Comparison of ENCODE assay signal across 32 cellular contexts in the genomic region with DNA sequence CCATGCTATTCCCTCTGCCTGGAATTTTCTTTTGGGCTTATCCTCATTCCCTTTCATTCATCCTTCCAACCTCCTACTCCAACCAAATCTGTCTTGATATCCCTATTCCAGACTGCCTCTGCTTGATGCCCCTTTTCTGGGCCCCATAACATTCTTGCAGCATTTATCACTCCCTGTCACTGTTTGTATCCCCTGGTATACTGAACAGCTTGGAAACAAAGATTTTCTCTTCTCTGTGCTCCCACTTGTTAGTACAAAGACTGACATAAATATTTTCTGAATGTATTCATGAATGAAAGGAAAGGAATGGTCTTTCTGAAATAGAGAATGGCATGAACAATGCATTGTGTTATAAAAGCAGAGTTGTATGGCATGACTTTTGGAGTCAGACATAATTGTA. TPM values are rescaled to one million over a fixed set of nuclear protein-coding genes. Genes with fewer than 3 reads are reported as not detected.
DNase-seq lines count a peak whose midpoint lies in the region; ATAC-seq and TF ChIP-seq lines count a peak whose summit lies in the region.
"Had no signal": no experiment of that assay in that cellular context is flagged by ENCODE, and none has a peak within 500 bp of the region (broad histone marks: within the 10 kb centered on the region; RNA-seq: fewer than 3 reads in every experiment).

No MANE protein-coding gene starts in this region.

- H3K9ac ChIP-seq in SK-N-SH (no peak overlapping the region), trophoblast cell (ENCODE audit: low read length) (no peak overlapping the region)
- H3K9ac ChIP-seq: neural progenitor cell had no signal

- no peak for TF ChIP-seq POLR2A in prostate gland (IDR thresholded peaks at IDR 0.05)

- H2BK12ac ChIP-seq in trophoblast cell (ENCODE audit: low read length) = no peak overlapping the region

- H3F3A ChIP-seq in SK-N-SH (replicated peaks; ENCODE audit: insufficient read depth) = no peaks in the 10 kb centered on the region

- intact Hi-C loops in prostate gland (cut with DNase I) = loop anchor here (10.0 kb wide), 1 partner anchor 119 kb away; no protein-coding TSS in a partner anchor

- H3K36me3 ChIP-seq in SK-N-SH (replicated peaks in 1 of 2; ENCODE audit: control insufficient read depth in 1 of 2, insufficient read depth in 2 of 2, low read length in 1 of 2) (peaks cover 7 to 13% of the 10 kb centered on the region in 2 experiments), trophoblast cell (ENCODE audit: control insufficient read depth in 1 of 2, insufficient read depth in 2 of 2, low read length in 2 of 2) (no peaks in the 10 kb centered on the region), prostate gland (no peaks in the 10 kb centered on the region)
- H3K36me3 ChIP-seq: neural progenitor cell had no signal

- no peak for TF ChIP-seq EP300 in SK-N-SH (IDR thresholded peaks at IDR 0.05; ENCODE audit: borderline replicate concordance in 1 of 2, low read depth in 1 of 2, low read length in 1 of 2)

- H3K23ac ChIP-seq in trophoblast cell (ENCODE audit: low read length) = no peak overlapping the region

- CTCF ChIA-PET in SK-N-SH (lab: Yijun Ruan, JAX) = interaction anchor here (0.9 kb wide), 1 partner anchor 11 kb away, joined by 3 read pairs; no protein-coding TSS in a partner anchor

- DNase-seq in SK-N-SH (no peak), amniotic epithelial cell (ENCODE audit: low read depth) (peak; percentile 25), fibroblast of peridontal ligament (ENCODE audit: extremely low read depth) (peak; percentile 47), trophoblast cell (no peak), HT-29 (ENCODE audit: low spot score) (no peak), occipital lobe (lab: John Stamatoyannopoulos, UW) (no peak), prostate gland (ENCODE audit: low spot score) (no peak)
- DNase-seq: activated CD4-positive, alpha-beta T cell treated with anti-CD3 and anti-CD28 coated beads for 36 hours; cerebellar nuclear complex; dorsolateral prefrontal cortex; esophagus squamous epithelium; H9; immature natural killer cell; Kasumi-1; left ventricle myocardium inferior; NCI-H1436; NCI-H2081; NCI-H2227 treated with DMSO at 0.1 percent for 48 hours; NCI-H526; NK-92 treated with Interleukin-12 subunit alpha and Interleukin-12 subunit beta, amount 100 ng/mL, for 24 hours; SHP77; stimulated activated CD8-positive, alpha-beta memory T cell treated with anti-CD3 and anti-CD28 coated beads, Interleukin-4, amount 100 ng/mL, for 48 hours; stimulated activated naive CD8-positive, alpha-beta T cell treated with anti-CD3 and anti-CD28 coated beads, Interleukin-15, amount 100 ng/mL, for 72 hours; T-helper 9 cell had no signal

- no peaks in the 10 kb centered on the region for H4K20me1 ChIP-seq in SK-N-SH (ENCODE audit: insufficient read depth)

- H3K27me3 ChIP-seq in SK-N-SH (ENCODE audit: insufficient read depth) = no peaks in the 10 kb centered on the region
- no peaks in the 10 kb centered on the region for H3K27me3 ChIP-seq in trophoblast cell (ENCODE audit: insufficient read depth, low read length)
- H3K27me3 ChIP-seq in prostate gland (replicated peaks; ENCODE audit: insufficient read depth) = no peaks in the 10 kb centered on the region
- H3K27me3 ChIP-seq: ascending aorta, dorsolateral prefrontal cortex, esophagus squamous epithelium, neural progenitor cell, right atrium auricular region had no signal

- no peak overlapping the region for H3K14ac ChIP-seq in trophoblast cell (ENCODE audit: low read length)

- no peak overlapping the region for H4K91ac ChIP-seq in trophoblast cell (ENCODE audit: low read depth, low read length)

- no peaks in the 10 kb centered on the region for H3K79me2 ChIP-seq in SK-N-SH (ENCODE audit: insufficient read depth)
- no peaks in the 10 kb centered on the region for H3K79me2 ChIP-seq in trophoblast cell (ENCODE audit: control insufficient read depth, insufficient read depth, low read length, poor library complexity)

- H2AFZ ChIP-seq in SK-N-SH (ENCODE audit: low read depth) = no peak overlapping the region
- no peak overlapping the region for H2AFZ ChIP-seq in trophoblast cell (ENCODE audit: insufficient read depth, low read length, poor library complexity)
- H2AFZ ChIP-seq: neural progenitor cell had no signal

- no peak overlapping the region for H2BK5ac ChIP-seq in trophoblast cell (ENCODE audit: low read depth, low read length, poor library complexity)

- TF ChIP-seq RAD21 in SK-N-SH (IDR thresholded peaks at IDR 0.05; ENCODE audit: low read length) = no peak

- no peak overlapping the region for H3K4ac ChIP-seq in trophoblast cell (ENCODE audit: low read depth, low read length)

- H4K8ac ChIP-seq in trophoblast cell (ENCODE audit: low read depth, low read length) = no peak overlapping the region

- POLR2A ChIA-PET in SK-N-SH (lab: Yijun Ruan, JAX) = no interaction called here

- H3K9me2 ChIP-seq in SK-N-SH = no peaks in the 10 kb centered on the region

- no peak overlapping the region for H3K18ac ChIP-seq in trophoblast cell (ENCODE audit: low read length)

- no peaks in the 10 kb centered on the region for H3K79me1 ChIP-seq in trophoblast cell (ENCODE audit: low read length)

- H3K4me3 ChIP-seq in SK-N-SH (ENCODE audit: low read depth in 2 of 2, low read length in 1 of 2) (no peak overlapping the region), trophoblast cell (ENCODE audit: low read depth, low read length) (no peak overlapping the region), prostate gland (no peak overlapping the region)
- H3K4me3 ChIP-seq: ascending aorta, dorsolateral prefrontal cortex, esophagus squamous epithelium, left ventricle myocardium inferior, neural progenitor cell, right atrium auricular region, thoracic aorta had no signal

- H3K4me1 ChIP-seq in SK-N-SH (ENCODE audit: control insufficient read depth in 1 of 2, insufficient read depth in 2 of 2, low read depth in 1 of 2, low read length in 1 of 2) = peaks cover 0 to 5% of the 10 kb centered on the region in 2 experiments; a peak in 1 of 4 replicates
- H3K4me1 ChIP-seq in trophoblast cell (ENCODE audit: control insufficient read depth in 1 of 2, insufficient read depth in 2 of 2, low read length in 2 of 2) = no peaks in the 10 kb centered on the region
- H3K4me1 ChIP-seq in prostate gland (replicated peaks) = no peaks in the 10 kb centered on the region
- H3K4me1 ChIP-seq: ascending aorta had no signal

- no peak overlapping the region for H2BK120ac ChIP-seq in trophoblast cell (ENCODE audit: insufficient read depth, low read length, poor library complexity)

- no peak for TF ChIP-seq CTCF in SK-N-SH (IDR thresholded peaks at IDR 0.05)
- no peak for TF ChIP-seq CTCF in prostate gland (IDR thresholded peaks at IDR 0.05)

- H3K9me3 ChIP-seq in SK-N-SH (no peaks in the 10 kb centered on the region), trophoblast cell (ENCODE audit: insufficient read depth, low read depth, low read length) (no peaks in the 10 kb centered on the region), prostate gland (no peaks in the 10 kb centered on the region)
- H3K9me3 ChIP-seq: ascending aorta, esophagus squamous epithelium, left ventricle myocardium inferior, right atrium auricular region, thoracic aorta had no signal

- H3K27ac ChIP-seq in SK-N-SH (ENCODE audit: low read depth in 2 of 2, low read length in 1 of 2) (peak overlapping the region in 1 of 2 experiments; percentile 15; a peak in 1 of 4 replicates), trophoblast cell (ENCODE audit: low read depth, low read length) (no peak overlapping the region), prostate gland (no peak overlapping the region)
- H3K27ac ChIP-seq: 22Rv1, ascending aorta, dorsolateral prefrontal cortex, esophagus squamous epithelium, left ventricle myocardium inferior, neural progenitor cell, right atrium auricular region, thoracic aorta, VCaP had no signal

- no peak overlapping the region for H3K4me2 ChIP-seq in SK-N-SH
- peak overlapping the region; percentile 10 for H3K4me2 ChIP-seq in trophoblast cell (ENCODE audit: low read length)
- H3K4me2 ChIP-seq: neural progenitor cell had no signal

- no peak for ATAC-seq in SK-N-SH treated with all-trans-retinoic acid at 6 μM for 48 hours
- ATAC-seq: activated CD4-positive, alpha-beta T cell treated with anti-CD3 and anti-CD28 coated beads for 36 hours; HepG2; stimulated activated naive CD8-positive, alpha-beta T cell treated with anti-CD3 and anti-CD28 coated beads, Interleukin-15, amount 100 ng/mL, for 72 hours had no signal

- H4K12ac ChIP-seq in trophoblast cell (ENCODE audit: low read depth, low read length) = no peak overlapping the region

- no peak overlapping the region for H2AK5ac ChIP-seq in trophoblast cell (ENCODE audit: low read length)

TF ChIP-seq in SK-N-SH, 30 proteins besides CTCF, POLR2A, EP300 and RAD21 (continues in another document):
- no peak for TF ChIP-seq POLR2AphosphoS5 (IDR thresholded peaks at IDR 0.05; ENCODE audit: low read depth, low read length)

TF ChIP-seq in SK-N-SH treated with all-trans-retinoic acid at 6 μM for 48 hours, 23 proteins besides CTCF, POLR2A, EP300 and RAD21:
- no peak for TF ChIP-seq ARNTL (CRISPR knock-in tag; IDR thresholded peaks at IDR 0.05; ENCODE audit: borderline replicate concordance, low read depth)

RNA-seq across cellular contexts. Expression of a gene that starts 7.5 kb away (rescaled TPM):
- 5.1 and 9.3 TPM in 2 replicates for polyA plus RNA-seq in SK-N-SH (2012; rRNA removed)
- 6.3 and 6.9 TPM in 2 replicates for polyA plus RNA-seq in SK-N-SH (2012; cell fraction: cytosol; rRNA removed)
- polyA plus RNA-seq in SK-N-SH (2012; cell fraction: nucleus; rRNA removed) = 10.1 and 20.7 TPM in 2 replicates
- 4.2 and 5.1 TPM in 2 replicates for polyA plus RNA-seq in trophoblast cell (2013)
- 3.1 and 4.0 TPM in 2 replicates for total RNA-seq in HT-29 (2014; rRNA removed; shearing (Covaris generic))
- total RNA-seq in occipital lobe = 6.9 TPM
- total RNA-seq in prostate gland = 10 to 100 TPM; 11.5 to 25.3 TPM

RNA-seq across cellular contexts. Expression of a gene that starts 7.7 kb away (rescaled TPM):
- polyA plus RNA-seq in SK-N-SH (2012; rRNA removed) = 1.8 and 2.6 TPM in 2 replicates
- polyA plus RNA-seq in SK-N-SH (2012; cell fraction: cytosol; rRNA removed) = 2.6 and 3.2 TPM in 2 replicates
- polyA plus RNA-seq in SK-N-SH (2012; cell fraction: nucleus; rRNA removed) = 1.6 and 4.1 TPM in 2 replicates
- polyA plus RNA-seq in trophoblast cell (2013) = 5.6 and 5.7 TPM in 2 replicates
- total RNA-seq in HT-29 (2014; rRNA removed; shearing (Covaris generic)) = 7.3 and 8.5 TPM in 2 replicates
- total RNA-seq in occipital lobe = 41.0 TPM
- total RNA-seq in prostate gland = 10 to 100 TPM in 1 of 2 donors, 1 to 10 TPM in 1; 9.7 to 12.7 TPM

RNA-seq across cellular contexts. Expression of a gene that starts 39.8 kb away (rescaled TPM):
- polyA plus RNA-seq in SK-N-SH (2012; rRNA removed) = 36.9 and 51.7 TPM in 2 replicates
- polyA plus RNA-seq in SK-N-SH (2012; cell fraction: cytosol; rRNA removed) = 73.4 and 85.7 TPM in 2 replicates
- 11.0 and 24.4 TPM in 2 replicates for polyA plus RNA-seq in SK-N-SH (2012; cell fraction: nucleus; rRNA removed)
- 63.9 and 65.5 TPM in 2 replicates for polyA plus RNA-seq in trophoblast cell (2013)
- 87.2 and 88.2 TPM in 2 replicates for total RNA-seq in HT-29 (2014; rRNA removed; shearing (Covaris generic))
- 174 TPM for total RNA-seq in occipital lobe
- 100 to 1,000 TPM in 1 of 2 donors, 10 to 100 TPM in 1; 64.5 to 114 TPM for total RNA-seq in prostate gland

Comparison
In these comparisons a context has a peak if more than half of its experiments do, and no peak if none do; other contexts are left out.
1. DNase-seq: peak in amniotic epithelial cell (single experiment) and fibroblast of peridontal ligament (single experiment); none in SK-N-SH (single experiment), trophoblast cell (0 of 2), HT-29 (single experiment), occipital lobe (single experiment) and prostate gland (single experiment).